8 cellular contexts compared by ENCODE assay signal in the genomic region with DNA sequence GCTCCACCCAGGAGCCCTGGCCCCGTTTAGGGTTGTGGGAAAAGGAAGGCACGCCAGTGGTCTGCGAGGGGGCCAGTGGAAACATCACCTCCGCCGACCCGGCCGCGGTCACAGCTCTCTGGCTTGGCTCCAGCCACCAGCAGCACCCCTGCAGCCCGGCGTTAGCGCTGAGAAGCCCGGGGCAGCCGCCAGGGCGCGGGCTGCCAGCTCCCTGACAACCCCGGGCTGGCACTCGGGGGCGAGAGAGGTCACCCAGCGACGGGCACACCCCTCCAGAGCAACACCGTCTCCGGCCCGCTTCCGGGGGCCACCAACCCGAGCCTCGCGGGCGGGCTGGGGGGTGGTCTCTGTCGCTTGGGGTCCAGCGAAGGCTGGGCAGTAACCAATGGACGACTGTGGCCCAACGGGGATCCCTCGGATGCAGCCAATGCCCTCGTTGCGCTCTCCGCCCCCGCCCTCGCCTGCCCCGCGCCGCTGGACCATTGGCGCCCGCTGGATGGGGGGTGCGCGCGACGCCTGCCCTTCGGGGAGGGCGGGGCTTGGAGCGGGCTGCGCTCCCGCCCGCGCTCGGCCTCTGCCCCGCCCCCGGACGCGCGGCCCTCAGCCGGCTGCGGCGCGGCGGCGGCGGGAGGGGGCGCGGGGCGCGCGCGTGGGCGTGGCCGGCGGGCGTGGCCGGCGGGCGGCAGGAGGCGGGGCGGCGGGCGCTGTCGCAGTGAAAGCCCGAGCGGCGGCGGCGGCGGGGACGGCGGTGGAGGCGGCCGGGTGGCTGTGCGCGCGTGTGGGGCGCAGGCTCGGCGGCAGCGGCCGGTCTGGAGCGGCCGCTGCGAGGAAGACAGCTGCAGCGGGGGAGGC. TPM values are rescaled to one million over a fixed set of nuclear protein-coding genes. Genes with fewer than 3 reads are reported as not detected.
DNase-seq lines count a peak whose midpoint lies in the region; ATAC-seq and TF ChIP-seq lines count a peak whose summit lies in the region.

A gene (plus strand): TSS at position 712 of the 852 bp plus-strand sequence. CDS start 1,007 bp downstream, outside the sequence.

- peak within 1 kb of the TSS; percentile 57 for H3K4ac ChIP-seq in mesendoderm (ENCODE audit: low read depth, low read length)

- ATAC-seq in HG03571 (IDR thresholded peaks at IDR 0.05; ENCODE audit: unreplicated experiment), result peak; percentile 45
- ATAC-seq in activated CD8-positive, alpha-beta memory T cell treated with anti-CD3 and anti-CD28 coated beads, Interleukin-2, amount 10 ng/mL, durations not matched to agents 7 days and 5 days, result peak; percentile 79

- peak within 1 kb of the TSS; percentile 76 for H3K4me3 Mint-ChIP-seq in activated CD8-positive, alpha-beta memory T cell treated with anti-CD3 and anti-CD28 coated beads, Interleukin-2, amount 10 ng/mL, durations not matched to agents 7 days and 5 days

- H3K27me3 Mint-ChIP-seq in activated CD8-positive, alpha-beta memory T cell treated with anti-CD3 and anti-CD28 coated beads, Interleukin-2, amount 10 ng/mL, durations not matched to agents 7 days and 5 days, result peaks cover 65% of the 10 kb centered on the region

- H3K4me1 Mint-ChIP-seq in activated CD8-positive, alpha-beta memory T cell treated with anti-CD3 and anti-CD28 coated beads, Interleukin-2, amount 10 ng/mL, durations not matched to agents 7 days and 5 days, result peaks cover 52% of the 10 kb centered on the region

- no peaks in the 10 kb centered on the region for H3K79me2 ChIP-seq in mesendoderm (ENCODE audit: control insufficient read depth, insufficient read depth, low read length)

- CTCF ChIA-PET in BJ (lab: Yijun Ruan, JAX), result interaction anchor here (1.5 to 1.8 kb wide), 2 partner anchors 100 to 181 kb away, joined by 3 to 6 read pairs; no protein-coding TSS in a partner anchor
- CTCF ChIA-PET in activated CD8-positive, alpha-beta memory T cell treated with anti-CD3 and anti-CD28 coated beads, Interleukin-2, amount 10 ng/mL, durations not matched to agents 7 days and 5 days (lab: Charles Lee), result interaction anchor here (1.2 to 4.9 kb wide), 4 partner anchors 8 to 182 kb away, joined by 3 to 31 read pairs (median 5); no protein-coding TSS in a partner anchor

- H3K56ac ChIP-seq in mesendoderm (ENCODE audit: low read length), result peak within 1 kb of the TSS; percentile 93

- no peaks in the 10 kb centered on the region for H3K4me1 ChIP-seq in endocrine pancreas (ENCODE audit: control insufficient read depth, insufficient read depth, low read length)
- peaks cover 9% of the 10 kb centered on the region for H3K4me1 ChIP-seq in mesendoderm (ENCODE audit: control insufficient read depth, low read depth, low read length)

- peaks cover 5% of the 10 kb centered on the region for H3K36me3 Mint-ChIP-seq in activated CD8-positive, alpha-beta memory T cell treated with anti-CD3 and anti-CD28 coated beads, Interleukin-2, amount 10 ng/mL, durations not matched to agents 7 days and 5 days

- H3K4me2 ChIP-seq in mesendoderm (ENCODE audit: low read length), result peak within 1 kb of the TSS; percentile 89

- peak within 1 kb of the TSS; percentile 45 for H2BK5ac ChIP-seq in mesendoderm (ENCODE audit: low read length)

- H3K9me3 ChIP-seq in endocrine pancreas (ENCODE audit: control insufficient read depth, low read length), result no peaks in the 10 kb centered on the region

- no peak within 1 kb of the TSS for H2BK15ac ChIP-seq in mesendoderm (replicated peaks; ENCODE audit: low read depth)

- H3K4me3 ChIP-seq in BJ (ENCODE audit: low read depth, low read length) (peak within 1 kb of the TSS; percentile 54), endocrine pancreas (ENCODE audit: control insufficient read depth, insufficient read depth, low read length) (no peak within 1 kb of the TSS), mesendoderm (ENCODE audit: low read length) (peak within 1 kb of the TSS; percentile 50)

- H3K9ac ChIP-seq in endocrine pancreas (ENCODE audit: control insufficient read depth, insufficient read depth, low read length) (peak within 1 kb of the TSS; percentile 63), mesendoderm (ENCODE audit: low read length) (peak within 1 kb of the TSS; percentile 81)

- POLR2A ChIA-PET in BJ (lab: Charles Lee), result interaction anchor here (0.6 kb wide), 1 partner anchor 104 kb away, joined by 9 read pairs; no protein-coding TSS in a partner anchor

- peak within 1 kb of the TSS; percentile 34 for H3K27ac Mint-ChIP-seq in activated CD8-positive, alpha-beta memory T cell treated with anti-CD3 and anti-CD28 coated beads, Interleukin-2, amount 10 ng/mL, durations not matched to agents 7 days and 5 days

- H3K79me1 ChIP-seq in mesendoderm (ENCODE audit: low read length), result no peaks in the 10 kb centered on the region

- H3K36me3 ChIP-seq in BJ (ENCODE audit: control insufficient read depth, insufficient read depth, low read length), result no peaks in the 10 kb centered on the region
- no peaks in the 10 kb centered on the region for H3K36me3 ChIP-seq in endocrine pancreas (ENCODE audit: control insufficient read depth, insufficient read depth, low read length)
- H3K36me3 ChIP-seq in mesendoderm (ENCODE audit: control insufficient read depth, insufficient read depth, low read length), result no peaks in the 10 kb centered on the region

- peak within 1 kb of the TSS; percentile 32 for H3K27ac ChIP-seq in mesendoderm (ENCODE audit: low read depth, low read length)

- H2BK120ac ChIP-seq in mesendoderm (ENCODE audit: low read depth, low read length), result no peak within 1 kb of the TSS

- DNase-seq in BJ (ENCODE audit: low read depth) (no peak), GM19240 (ENCODE audit: insufficient read length, low spot score) (peak; percentile 76), NOMO-1 (lab: John Stamatoyannopoulos, UW; ENCODE audit: unreplicated experiment in 2 of 2) (peak; percentile 79 to 93), mesendoderm (peak; percentile 95)
- peak; percentile 81 for DNase-seq in activated CD8-positive, alpha-beta memory T cell treated with anti-CD3 and anti-CD28 coated beads, Interleukin-2, amount 10 ng/mL, durations not matched to agents 7 days and 5 days
- DNase-seq in stimulated activated CD8-positive, alpha-beta memory T cell treated with anti-CD3 and anti-CD28 coated beads, Interleukin-12 subunit alpha, Interleukin-12 subunit beta, amount 100 ng/mL, for 24 hours (ENCODE audit: extremely low read depth), result peak; percentile 58

- no CpG with 5 or more reads among the region's 107 CpGs for WGBS in mesendoderm (ENCODE audit: extremely low coverage, insufficient coverage, low lambda C conversion rate)

- no peak within 1 kb of the TSS for H2AK5ac ChIP-seq in mesendoderm (ENCODE audit: low read length)

- H3K18ac ChIP-seq in mesendoderm (ENCODE audit: low read length), result peak within 1 kb of the TSS; percentile 82

- peak; percentile 60 for TF ChIP-seq CTCF in BJ (IDR thresholded peaks at IDR 0.05; ENCODE audit: insufficient read depth, low read depth, low read length)

- H3K27me3 ChIP-seq in BJ (ENCODE audit: control insufficient read depth, insufficient read depth, low read length) (peaks cover 48% of the 10 kb centered on the region), endocrine pancreas (ENCODE audit: control insufficient read depth, insufficient read depth, low read length) (no peaks in the 10 kb centered on the region), mesendoderm (ENCODE audit: insufficient read depth, low read length, poor library complexity) (no peaks in the 10 kb centered on the region)

- H4K5ac ChIP-seq in mesendoderm (ENCODE audit: low read length), result no peak within 1 kb of the TSS

- H4K8ac ChIP-seq in mesendoderm (ENCODE audit: low read depth, low read length), result no peak within 1 kb of the TSS

- peak within 1 kb of the TSS; percentile 80 for H3K23ac ChIP-seq in mesendoderm (ENCODE audit: low read length)

- H3K9me3 Mint-ChIP-seq in activated CD8-positive, alpha-beta memory T cell treated with anti-CD3 and anti-CD28 coated beads, Interleukin-2, amount 10 ng/mL, durations not matched to agents 7 days and 5 days (ENCODE audit: low read depth), result no peaks in the 10 kb centered on the region

RNA-seq across cellular contexts. Expression of the gene that starts here (rescaled TPM):
- polyA plus RNA-seq in BJ (2011; rRNA removed), result 0.98 and 1.1 TPM in 2 replicates
- 0.14 and 0.93 TPM in 2 replicates for polyA minus RNA-seq in BJ (2011; rRNA and poly(A)+ RNA removed)
- total RNA-seq in activated CD8-positive, alpha-beta memory T cell treated with anti-CD3 and anti-CD28 coated beads, Interleukin-2, amount 10 ng/mL, durations not matched to agents 7 days and 5 days, result 10 to 100 TPM; 15.5 to 20.0 TPM
- 7.7 TPM for polyA plus RNA-seq in mesendoderm (2013, experiment 1 of 2)
- 7.4 TPM for polyA plus RNA-seq in mesendoderm (2013, experiment 2 of 2)
